8 cellular contexts compared by ENCODE assay signal in the genomic region with DNA sequence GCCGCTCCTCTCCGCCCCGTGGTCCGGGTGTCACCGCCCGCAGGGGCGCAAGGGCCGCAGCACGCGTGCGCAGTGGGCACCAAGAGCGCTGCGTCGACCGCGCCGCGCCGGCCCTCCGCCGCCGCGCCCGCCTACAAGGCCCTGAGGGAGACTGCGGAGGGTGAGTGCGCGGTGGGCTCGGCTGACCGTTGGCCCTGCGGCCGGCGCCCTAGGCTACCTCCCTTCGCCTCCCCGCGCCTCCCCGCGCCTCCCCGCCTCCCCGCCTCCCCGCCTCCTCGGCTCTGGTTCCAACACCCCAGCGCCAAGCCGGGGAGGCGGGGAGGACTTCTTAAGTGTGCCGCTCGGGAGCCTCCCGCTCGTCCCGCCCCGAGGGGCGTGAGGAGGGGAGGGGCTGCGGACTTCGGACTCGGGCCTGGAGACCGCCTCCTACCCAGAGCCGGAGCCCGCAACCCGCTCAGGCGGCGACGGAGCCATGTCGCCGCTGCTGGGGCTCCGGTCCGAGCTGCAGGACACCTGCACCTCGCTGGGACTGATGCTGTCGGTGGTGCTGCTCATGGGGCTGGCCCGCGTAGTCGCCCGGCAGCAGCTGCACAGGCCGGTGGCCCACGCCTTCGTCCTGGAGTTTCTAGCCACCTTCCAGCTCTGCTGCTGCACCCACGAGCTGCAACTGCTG. TPM values are rescaled to one million over a fixed set of nuclear protein-coding genes. Genes with fewer than 3 reads are reported as not detected.
A peak's percentile ranks its signal among the peaks of the same experiment; 100 is the strongest.
DNase-seq lines count a peak whose midpoint lies in the region; ATAC-seq and TF ChIP-seq lines count a peak whose summit lies in the region.

A gene with protein sequence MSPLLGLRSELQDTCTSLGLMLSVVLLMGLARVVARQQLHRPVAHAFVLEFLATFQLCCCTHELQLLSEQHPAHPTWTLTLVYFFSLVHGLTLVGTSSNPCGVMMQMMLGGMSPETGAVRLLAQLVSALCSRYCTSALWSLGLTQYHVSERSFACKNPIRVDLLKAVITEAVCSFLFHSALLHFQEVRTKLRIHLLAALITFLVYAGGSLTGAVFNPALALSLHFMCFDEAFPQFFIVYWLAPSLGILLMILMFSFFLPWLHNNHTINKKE (plus strand): TSS at position 433 of the 673 bp plus-strand sequence. CDS start 40 bp downstream, at position 473.

- H3K27ac ChIP-seq in KMS-11 (peak within 1 kb of the TSS; percentile 32; the same call in 1 of the 2 replicates), RWPE1 (peak within 1 kb of the TSS; percentile 64), gastroesophageal sphincter (peak within 1 kb of the TSS; percentile 21 to 91 (median 86)), neuronal stem cell (replicated peaks; ENCODE audit: low read length) (peak within 1 kb of the TSS; percentile 71)

- H3K4me2 ChIP-seq in KMS-11: peak within 1 kb of the TSS; percentile 80
- H3K4me2 ChIP-seq in neuronal stem cell (ENCODE audit: insufficient read depth, low read length, poor library complexity, severe bottlenecking): peak within 1 kb of the TSS; percentile 74

- no peak within 1 kb of the TSS for H4K91ac ChIP-seq in neuronal stem cell (ENCODE audit: low read depth, low read length, poor library complexity)

- H3K4me3 ChIP-seq in KMS-11 (IDR thresholded peaks at IDR 0.05; ENCODE audit: insufficient read depth, low read depth, low read length) (no peak within 1 kb of the TSS), gastroesophageal sphincter (peak within 1 kb of the TSS; percentile 57 to 79), neuronal stem cell (ENCODE audit: low read length in 2 of 2) (peak within 1 kb of the TSS; percentile 49 to 80)

- DNase-seq in Daoy (ENCODE audit: low read depth): peak; percentile 89
- DNase-seq in RWPE1 (ENCODE audit: low spot score): peak; percentile 72
- DNase-seq in activated naive CD4-positive, alpha-beta T cell treated with Interleukin-2 at 50 U/mL for 16 hours: peak; percentile 66
- DNase-seq in neuronal stem cell (ENCODE audit: low spot score): peak; percentile 87
- DNase-seq in superior temporal gyrus (ENCODE audit: extremely low spot score): peak; percentile 84

- peak within 1 kb of the TSS; percentile 98 for H2AFZ ChIP-seq in KMS-11 (ENCODE audit: low read depth)
- peak within 1 kb of the TSS; percentile 92 for H2AFZ ChIP-seq in neuronal stem cell (ENCODE audit: low read length)

- H2BK15ac ChIP-seq in neuronal stem cell (ENCODE audit: low read length): peak within 1 kb of the TSS; percentile 85

- H3K79me2 ChIP-seq in KMS-11 (ENCODE audit: insufficient read depth, low read depth): no peaks in the 10 kb centered on the region

- no peak for TF ChIP-seq EP300 in gastroesophageal sphincter (IDR thresholded peaks at IDR 0.05)

- CTCF ChIA-PET in RWPE1 (lab: Yijun Ruan, JAX): interaction anchor here (0.6 to 1.0 kb wide), 3 partner anchors 23 to 463 kb away, joined by 3 read pairs; no protein-coding TSS in a partner anchor

- peak within 1 kb of the TSS; percentile 65 for H3K23ac ChIP-seq in neuronal stem cell (ENCODE audit: low read depth, low read length, poor library complexity)

- TF ChIP-seq CTCF in KMS-11 (conservative IDR thresholded peaks at IDR 0.05; ENCODE audit: low read depth, low read length) (no peak), RWPE1 (conservative IDR thresholded peaks at IDR 0.05; ENCODE audit: low read depth) (no peak), gastroesophageal sphincter (IDR thresholded peaks at IDR 0.05) (peak in 1 of 4 experiments; percentile 28)

- POLR2A ChIA-PET in RWPE1 (lab: Yijun Ruan, JAX; ENCODE audit: low non-redundant PET): no interaction called here

- H3K14ac ChIP-seq in neuronal stem cell (ENCODE audit: low read length): no peak within 1 kb of the TSS

- ATAC-seq in GM21825 (IDR thresholded peaks at IDR 0.05; ENCODE audit: unreplicated experiment) (peak; percentile 92), gastroesophageal sphincter (peak; percentile 95)

- no peak for TF ChIP-seq POLR2A in gastroesophageal sphincter (IDR thresholded peaks at IDR 0.05)

- no peak within 1 kb of the TSS for H2BK120ac ChIP-seq in neuronal stem cell (ENCODE audit: low read depth, low read length)

- H4K20me1 ChIP-seq in KMS-11 (ENCODE audit: insufficient read depth): no peaks in the 10 kb centered on the region

- no peak within 1 kb of the TSS for H2AK5ac ChIP-seq in neuronal stem cell (ENCODE audit: low read depth, low read length)

- H3K9me3 ChIP-seq in gastroesophageal sphincter: no peaks in the 10 kb centered on the region
- H3K9me3 ChIP-seq in neuronal stem cell (replicated peaks in 1 of 2; ENCODE audit: control insufficient read depth in 2 of 2, insufficient read depth in 1 of 2, low read depth in 1 of 2, low read length in 2 of 2): peaks cover 0 to 13% of the 10 kb centered on the region in 2 donors

- peak within 1 kb of the TSS; percentile 85 for H3K18ac ChIP-seq in neuronal stem cell (ENCODE audit: low read length)

- no CpG with 5 or more reads among the region's 75 CpGs for WGBS in gastroesophageal sphincter (ENCODE audit: low coverage in 1 of 2), 2 donors
- no CpG with 5 or more reads among the region's 75 CpGs for WGBS in neuronal stem cell (ENCODE audit: extremely low coverage in 2 of 2, insufficient read length in 2 of 2, insufficient replicate concordance in 1 of 2), 2 donors

- H3K4me1 ChIP-seq in KMS-11 (ENCODE audit: low read depth, poor library complexity, severe bottlenecking): peaks cover 16% of the 10 kb centered on the region
- peaks cover 0 to 24% (median 6%) of the 10 kb centered on the region in 3 donors for H3K4me1 ChIP-seq in gastroesophageal sphincter
- H3K4me1 ChIP-seq in neuronal stem cell (ENCODE audit: control insufficient read depth in 2 of 2, insufficient read depth in 1 of 2, low read depth in 1 of 2, low read length in 2 of 2): peaks cover 2 to 8% of the 10 kb centered on the region in 2 donors

- no peaks in the 10 kb centered on the region; the same call in 1 of the 2 replicates for H3K27me3 ChIP-seq in KMS-11 (ENCODE audit: insufficient read depth, low read depth)
- H3K27me3 ChIP-seq in gastroesophageal sphincter: no peaks in the 10 kb centered on the region
- H3K27me3 ChIP-seq in neuronal stem cell (ENCODE audit: control insufficient read depth in 3 of 3, insufficient read depth in 3 of 3, low read depth in 1 of 3, low read length in 3 of 3): peaks cover 0 to 2% (median 0%) of the 10 kb centered on the region in 3 experiments

- no peak within 1 kb of the TSS for H2BK12ac ChIP-seq in neuronal stem cell (ENCODE audit: low read length)

- no peak within 1 kb of the TSS for H4K8ac ChIP-seq in neuronal stem cell (ENCODE audit: low read depth, low read length)

- H2BK5ac ChIP-seq in neuronal stem cell (ENCODE audit: low read length): peak within 1 kb of the TSS; percentile 24

- H3K4ac ChIP-seq in neuronal stem cell (ENCODE audit: low read length): no peak within 1 kb of the TSS

- peak within 1 kb of the TSS; percentile 53 for H3K9ac ChIP-seq in KMS-11
- H3K9ac ChIP-seq in neuronal stem cell (ENCODE audit: low read depth, low read length, poor library complexity): peak within 1 kb of the TSS; percentile 72

- H3K36me3 ChIP-seq in KMS-11 (ENCODE audit: insufficient read depth): no peaks in the 10 kb centered on the region
- H3K36me3 ChIP-seq in gastroesophageal sphincter: no peaks in the 10 kb centered on the region
- peaks cover 0 to 7% of the 10 kb centered on the region in 2 donors for H3K36me3 ChIP-seq in neuronal stem cell (replicated peaks in 1 of 2; ENCODE audit: control insufficient read depth in 2 of 2, insufficient read depth in 2 of 2, low read length in 2 of 2)

- peaks cover 2% of the 10 kb centered on the region for H3K79me1 ChIP-seq in neuronal stem cell (ENCODE audit: low read depth, low read length)

RNA-seq across cellular contexts. Expression of the gene that starts here (rescaled TPM):
- 0.06 and 0.23 TPM in 2 replicates for total RNA-seq in Daoy (2014; rRNA removed; shearing (Covaris generic))
- total RNA-seq in gastroesophageal sphincter: 1 to 10 TPM in 2 of 4 donors, under 1 TPM in 1, not detected in 1; 0.96 to 1.5 (median 1.1) TPM
- 0.61 TPM for polyA plus RNA-seq in neuronal stem cell (2013, experiment 1 of 2)
- 0.69 TPM for polyA plus RNA-seq in neuronal stem cell (2013, experiment 2 of 2)

Comparison
In these comparisons a context has a peak if more than half of its experiments do, and no peak if none do; other contexts are left out.
1. Peak in DNase-seq in Daoy; RNA of the gene not detected or under 1 TPM.
2. H3K27ac ChIP-seq: peak in every context shown above with its lines; median percentile 86 in gastroesophageal sphincter; 71 in neuronal stem cell; 64 in RWPE1; 32 in KMS-11.